8 cellular contexts compared by ENCODE assay signal in genomic region chr19:47226426-47227346, GRCh38.
DNase-seq lines count a peak whose midpoint lies in the region; ATAC-seq and TF ChIP-seq lines count a peak whose summit lies in the region.

No MANE protein-coding gene starts in this region.

- H3K4me1 ChIP-seq in ACC112 (ENCODE audit: control insufficient read depth, insufficient read depth, low read length, unreplicated experiment) (peaks cover 15% of the 10 kb centered on the region), neuron (ENCODE audit: insufficient read depth, low read length) (peaks cover 36% of the 10 kb centered on the region)

- no peaks in the 10 kb centered on the region for H3K9me3 ChIP-seq in neuron (ENCODE audit: low read length)

- H3K4me3 ChIP-seq in ACC112 (ENCODE audit: low read depth, low read length) (peak overlapping the region; percentile 93), foreskin fibroblast (ENCODE audit: low read depth in 1 of 2, low read length in 2 of 2) (peak overlapping the region; percentile 62 to 96), neuron (ENCODE audit: low read length) (peak overlapping the region; percentile 63)

- H3K36me3 ChIP-seq in ACC112 (ENCODE audit: insufficient read depth, low read length): no peaks in the 10 kb centered on the region
- peaks cover 16% of the 10 kb centered on the region for H3K36me3 ChIP-seq in neuron (ENCODE audit: insufficient read depth, low read length)

- no peak for TF ChIP-seq CTCF in foreskin fibroblast (IDR thresholded peaks at IDR 0.05; ENCODE audit: low read depth, low read length)

- H3K79me2 ChIP-seq in ACC112 (ENCODE audit: control insufficient read depth, insufficient read depth, low read length, unreplicated experiment): no peaks in the 10 kb centered on the region

- DNase-seq in NCI-H774 (lab: John Stamatoyannopoulos, UW) (peak; percentile 40), foreskin fibroblast (peak; percentile 80 to 90)
- DNase-seq in activated T-cell treated with anti-CD3 and anti-CD28 coated beads, Interleukin-2, amount 50 U/mL, for 48 hours: peak; percentile 67 to 70

- ATAC-seq in HG02870 (IDR thresholded peaks at IDR 0.05; ENCODE audit: unreplicated experiment) (peak; percentile 32), HG02981 (IDR thresholded peaks at IDR 0.05; ENCODE audit: unreplicated experiment) (no peak)

- H2AFZ ChIP-seq in ACC112 (ENCODE audit: low read length, unreplicated experiment) (no peak overlapping the region), neuron (ENCODE audit: low read depth, low read length) (no peak overlapping the region)

- H3K27me3 ChIP-seq in ACC112 (ENCODE audit: insufficient read depth, low read length) (no peaks in the 10 kb centered on the region), neuron (ENCODE audit: insufficient read depth, low read length) (no peaks in the 10 kb centered on the region)

- H3K27ac ChIP-seq in ACC112 (ENCODE audit: low read depth, low read length): peak overlapping the region; percentile 82

- peak; percentile 48 for TF ChIP-seq POLR2A in GM10847 (IDR thresholded peaks at IDR 0.05; ENCODE audit: extremely low read depth, insufficient read length)
